ENCODE assay signal across 14 cellular contexts in genomic region chr12:37547611-37548010, GRCh38.
"Had no signal": no experiment of that assay in that cellular context is flagged by ENCODE, and none has a peak within 500 bp of the region (broad histone marks: within the 10 kb centered on the region; RNA-seq: fewer than 3 reads in every experiment).

No MANE protein-coding gene starts in this region.

- H3K27me3 ChIP-seq: adrenal gland, neural progenitor cell, ovary, right lobe of liver had no signal

- H3K4me3 ChIP-seq: adrenal gland, lung, neural progenitor cell, ovary, right lobe of liver had no signal

- DNase-seq: activated CD4-positive, alpha-beta memory T cell treated with anti-CD3 and anti-CD28 coated beads for 36 hours; activated CD8-positive, alpha-beta memory T cell treated with anti-CD3 and anti-CD28 coated beads, Interleukin-2, amount 10 ng/mL, durations not matched to agents 7 days and 5 days; activated effector memory CD4-positive, alpha-beta T cell treated with Interleukin-2 at 50 U/mL for 16 hours; activated naive CD4-positive, alpha-beta T cell treated with anti-CD3 and anti-CD28 coated beads, Interleukin-2, amount 50 U/mL, for 16 hours; activated T-cell treated with anti-CD3 and anti-CD28 coated beads, Interleukin-2, amount 50 U/mL, for 24 hours; adrenal gland; left colon; naive B cell; ovary; right lobe of liver; stimulated activated naive CD8-positive, alpha-beta T cell treated with anti-CD3 and anti-CD28 coated beads, Interleukin-15, Interleukin-2, amounts not matched to agents 100 U/mL and 50 U/mL, for 24 hours; WERI-Rb-1 had no signal

- ATAC-seq: activated CD8-positive, alpha-beta memory T cell treated with anti-CD3 and anti-CD28 coated beads, Interleukin-2, amount 10 ng/mL, durations not matched to agents 7 days and 5 days; left colon; right lobe of liver; stimulated activated naive CD8-positive, alpha-beta T cell treated with anti-CD3 and anti-CD28 coated beads, Interleukin-15, Interleukin-2, amounts not matched to agents 100 U/mL and 50 U/mL, for 24 hours had no signal

- H3K36me3 ChIP-seq: adrenal gland, neural progenitor cell, ovary, right lobe of liver, WERI-Rb-1 had no signal

- H3K27ac ChIP-seq: adrenal gland, neural progenitor cell, ovary, right lobe of liver, WERI-Rb-1 had no signal

- H3K4me1 ChIP-seq: adrenal gland, neural progenitor cell, right lobe of liver had no signal

- H3K9me3 ChIP-seq: adrenal gland, right lobe of liver had no signal
